8 cellular contexts compared by ENCODE assay signal in genomic region chr6:79076160-79076559, GRCh38. TPM values are rescaled to one million over a fixed set of nuclear protein-coding genes. Genes with fewer than 3 reads are reported as not detected.
DNase-seq lines count a peak whose midpoint lies in the region; ATAC-seq and TF ChIP-seq lines count a peak whose summit lies in the region.

No MANE protein-coding gene starts in this region.

- H3K27ac Mint-ChIP-seq in central memory CD8-positive, alpha-beta T cell (ENCODE audit: low read depth): peak overlapping the region; percentile 88

- H3K36me3 Mint-ChIP-seq in central memory CD8-positive, alpha-beta T cell (ENCODE audit: insufficient read depth): peaks cover 23% of the 10 kb centered on the region

- peak overlapping the region; percentile 97 for H3K4me3 Mint-ChIP-seq in central memory CD8-positive, alpha-beta T cell

- ATAC-seq in central memory CD8-positive, alpha-beta T cell (replicated peaks; ENCODE audit: extremely low read depth, poor library complexity, severe bottlenecking): no peak
- ATAC-seq in GM21390 (IDR thresholded peaks at IDR 0.05; ENCODE audit: unreplicated experiment): no peak

- peak overlapping the region; percentile 63 for H3K4me3 ChIP-seq in GM12864 (ENCODE audit: low read depth, low read length)

- no peaks in the 10 kb centered on the region for H3K9me3 Mint-ChIP-seq in central memory CD8-positive, alpha-beta T cell

- H3K4me1 Mint-ChIP-seq in central memory CD8-positive, alpha-beta T cell: peaks cover 34% of the 10 kb centered on the region

- DNase-seq in GM12864 (ENCODE audit: low read depth) (no peak), NCI-H526 treated with DMSO at 0.1 percent for 48 hours (lab: John Stamatoyannopoulos, UW) (peak; percentile 35), myocyte (ENCODE audit: low read depth) (peak; percentile 16), SKM-1 (lab: John Stamatoyannopoulos, UW; ENCODE audit: unreplicated experiment) (no peak), hepatic stellate cell (ENCODE audit: low spot score) (no peak), cerebellar nuclear complex (lab: John Stamatoyannopoulos, UW) (no peak)
- DNase-seq in central memory CD8-positive, alpha-beta T cell (ENCODE audit: low spot score in 2 of 2): no peak

- no peaks in the 10 kb centered on the region for H3K27me3 Mint-ChIP-seq in central memory CD8-positive, alpha-beta T cell

- TF ChIP-seq CTCF in GM12864 (IDR thresholded peaks at IDR 0.05; ENCODE audit: low read depth, low read length, missing control alignments): no peak

RNA-seq across cellular contexts. Expression of gene PHIP, which starts 1.9 kb away (rescaled TPM):
- 15.7 and 21.0 TPM in 2 replicates for total RNA-seq in myocyte
- 3.4 TPM for polyA plus RNA-seq in myocyte (2012)

Comparison
In these comparisons a context has a peak if more than half of its experiments do, and no peak if none do; other contexts are left out.
1. DNase-seq: peak in NCI-H526 treated with DMSO at 0.1 percent for 48 hours (single experiment) and myocyte (single experiment); none in GM12864 (single experiment), central memory CD8-positive, alpha-beta T cell (0 of 2), SKM-1 (single experiment), hepatic stellate cell (single experiment) and cerebellar nuclear complex (0 of 2).